1 cellular context compared by ENCODE assay signal in genomic region chr22:19814428-19814827, GRCh38.
TF ChIP-seq lines count a peak whose summit lies in the region.

No MANE protein-coding gene starts in this region.

TF ChIP-seq in K562, 482 proteins besides CTCF, POLR2A, EP300 and RAD21 (continues in another document):
- TF ChIP-seq CBX5 (IDR thresholded peaks at IDR 0.05; ENCODE audit: borderline replicate concordance, low read depth), result no peak
- no peak for TF ChIP-seq ATF1 (CRISPR knock-in tag; IDR thresholded peaks at IDR 0.05)
- TF ChIP-seq ATF1 (tag; IDR thresholded peaks at IDR 0.05), result no peak
- TF ChIP-seq ZNF76 (CRISPR knock-in tag; IDR thresholded peaks at IDR 0.05; ENCODE audit: borderline replicate concordance), result 0 out of 2 replicates have a peak, but pooled peaks have one; percentile 28
- 0 out of 2 replicates have a peak, but pooled peaks have one; percentile 62 for TF ChIP-seq NR2F6 (CRISPR knock-in tag; IDR thresholded peaks at IDR 0.05)
- TF ChIP-seq ZNF445 (CRISPR knock-in tag; IDR thresholded peaks at IDR 0.05; ENCODE audit: low read depth), result peak; percentile 72; the same call in 1 of the 2 replicates
- TF ChIP-seq ZSCAN29 (IDR thresholded peaks at IDR 0.05), result 0 out of 2 replicates have a peak, but pooled peaks have one; percentile 6
- TF ChIP-seq ZNF830 (CRISPR knock-in tag; IDR thresholded peaks at IDR 0.05), result peak; percentile 25; the same call in 1 of the 2 replicates
- no peak for TF ChIP-seq CEBPG (CRISPR knock-in tag; IDR thresholded peaks at IDR 0.05)
- TF ChIP-seq CEBPG (tag; conservative IDR thresholded peaks at IDR 0.05 in 1 of 2, IDR thresholded peaks at IDR 0.05 in 1 of 2), result no peak
- TF ChIP-seq ZKSCAN3 (CRISPR knock-in tag; IDR thresholded peaks at IDR 0.05), result 0 out of 2 replicates have a peak, but pooled peaks have one; percentile 13
- no peak for TF ChIP-seq RBM39 (optimal IDR thresholded peaks at IDR 0.05; ENCODE audit: low read depth, low read length)
- TF ChIP-seq ZNF583 (CRISPR knock-in tag; IDR thresholded peaks at IDR 0.05), result peak; percentile 78; the same call in 1 of the 2 replicates
- no peak for TF ChIP-seq RFX1 (IDR thresholded peaks at IDR 0.05)
- no peak for TF ChIP-seq ZNF354B (CRISPR knock-in tag; IDR thresholded peaks at IDR 0.05)
- no peak; the same call in 1 of the 2 replicates for TF ChIP-seq USF2 (CRISPR knock-in tag; IDR thresholded peaks at IDR 0.05)
- TF ChIP-seq ZNF408 (CRISPR knock-in tag; IDR thresholded peaks at IDR 0.05; ENCODE audit: low read depth), result no peak
- TF ChIP-seq ATF3 (IDR thresholded peaks at IDR 0.05), result no peak
- TF ChIP-seq ATF3 (CRISPR knock-in tag; conservative IDR thresholded peaks at IDR 0.05), result no peak
- 0 out of 2 replicates have a peak, but pooled peaks have one; percentile 5 for TF ChIP-seq ZNF23 (CRISPR knock-in tag; IDR thresholded peaks at IDR 0.05)
- 0 out of 2 replicates have a peak, but pooled peaks have one; percentile 4 for TF ChIP-seq HIVEP1 (CRISPR knock-in tag; IDR thresholded peaks at IDR 0.05)
- peak; percentile 19; the same call in 1 of the 2 replicates for TF ChIP-seq ZNF764 (CRISPR knock-in tag; IDR thresholded peaks at IDR 0.05; ENCODE audit: low read depth)
- no peak for TF ChIP-seq TAF9B (IDR thresholded peaks at IDR 0.05; ENCODE audit: partially characterized antibody)
- 0 out of 2 replicates have a peak, but pooled peaks have one; percentile 54 for TF ChIP-seq ZNF347 (CRISPR knock-in tag; IDR thresholded peaks at IDR 0.05; ENCODE audit: low read depth)
- no peak for TF ChIP-seq TCFL5 (CRISPR knock-in tag; conservative IDR thresholded peaks at IDR 0.05)
- TF ChIP-seq ZNF143 (CRISPR knock-in tag; IDR thresholded peaks at IDR 0.05), result no peak
- TF ChIP-seq ZNF707 (CRISPR knock-in tag; conservative IDR thresholded peaks at IDR 0.05), result 0 out of 2 replicates have a peak, but pooled peaks have one; percentile 13
- TF ChIP-seq MAFK (IDR thresholded peaks at IDR 0.05; ENCODE audit: low read length), result 0 out of 2 replicates have a peak, but pooled peaks have one; percentile 2
- no peak for TF ChIP-seq E2F5 (CRISPR knock-in tag; IDR thresholded peaks at IDR 0.05)
- TF ChIP-seq ZC3H8 (IDR thresholded peaks at IDR 0.05), result no peak
- TF ChIP-seq MYC (IDR thresholded peaks at IDR 0.05; ENCODE audit: low read depth, low read length), result no peak
- peak; percentile 4; the same call in 1 of the 2 replicates for TF ChIP-seq MYC (CRISPR knock-in tag; IDR thresholded peaks at IDR 0.05; ENCODE audit: borderline replicate concordance, low read depth)
- TF ChIP-seq MBD1 (CRISPR knock-in tag; IDR thresholded peaks at IDR 0.05), result no peak
- peak; percentile 3 for TF ChIP-seq HNRNPLL (IDR thresholded peaks at IDR 0.05; ENCODE audit: low read depth, low read length, poor library complexity, severe bottlenecking)
- TF ChIP-seq TAF7 (tag; IDR thresholded peaks at IDR 0.05), result no peak
- TF ChIP-seq TARDBP (IDR thresholded peaks at IDR 0.05), result no peak
- no peak for TF ChIP-seq MYNN (IDR thresholded peaks at IDR 0.05)
- no peak for TF ChIP-seq MYNN (CRISPR knock-in tag; IDR thresholded peaks at IDR 0.05)
- TF ChIP-seq GTF2B (IDR thresholded peaks at IDR 0.05; ENCODE audit: extremely low read depth, insufficient read length), result no peak
- TF ChIP-seq PHF21A (IDR thresholded peaks at IDR 0.05; ENCODE audit: borderline replicate concordance, low read depth), result no peak
- TF ChIP-seq SREBF1 (IDR thresholded peaks at IDR 0.05; ENCODE audit: borderline replicate concordance, low read depth, low read length), result no peak
- TF ChIP-seq ATF4 (CRISPR knock-in tag; IDR thresholded peaks at IDR 0.05), result 0 out of 2 replicates have a peak, but pooled peaks have one; percentile 33
- no peak for TF ChIP-seq KDM4B (IDR thresholded peaks at IDR 0.05; ENCODE audit: borderline replicate concordance in 2 of 2, low read depth in 1 of 2)
- TF ChIP-seq RFX5 (IDR thresholded peaks at IDR 0.05; ENCODE audit: low read depth, low read length), result no peak
- TF ChIP-seq ETS1 (conservative IDR thresholded peaks at IDR 0.05; ENCODE audit: control insufficient read depth, low read depth, low read length), result peak; percentile 58; the same call in 1 of the 2 replicates
- TF ChIP-seq ZBTB9 (CRISPR knock-in tag; IDR thresholded peaks at IDR 0.05), result no peak; the same call in 1 of the 2 replicates
- no peak for TF ChIP-seq ZNF639 (CRISPR knock-in tag; conservative IDR thresholded peaks at IDR 0.05 in 1 of 2, IDR thresholded peaks at IDR 0.05 in 1 of 2)
- no peak for TF ChIP-seq ZBTB7A (IDR thresholded peaks at IDR 0.05; ENCODE audit: borderline replicate concordance, control insufficient read depth, low read depth, low read length)
